1 cellular context compared by ENCODE assay signal in genomic region chr7:101137651-101138148, GRCh38.
TF ChIP-seq lines count a peak whose summit lies in the region.

No MANE protein-coding gene starts in this region.

TF ChIP-seq in HepG2, 621 proteins besides CTCF, POLR2A, EP300 and RAD21 (continues in another document):
- TF ChIP-seq RXRA (CRISPR knock-in tag; IDR thresholded peaks at IDR 0.05) (no peak), ZFYVE20 (CRISPR knock-in tag; IDR thresholded peaks at IDR 0.05; ENCODE audit: borderline replicate concordance, low read depth) (no peak), CSRNP2 (CRISPR knock-in tag; conservative IDR thresholded peaks at IDR 0.05; ENCODE audit: low read depth) (no peak), NFE2L1 (CRISPR knock-in tag; IDR thresholded peaks at IDR 0.05; ENCODE audit: borderline replicate concordance) (no peak), ZSCAN12 (CRISPR knock-in tag; IDR thresholded peaks at IDR 0.05) (no peak), CC2D1A (CRISPR knock-in tag; IDR thresholded peaks at IDR 0.05) (no peak), ZNF275 (CRISPR knock-in tag; IDR thresholded peaks at IDR 0.05; ENCODE audit: borderline replicate concordance) (no peak), FOXC1 (CRISPR knock-in tag; IDR thresholded peaks at IDR 0.05; ENCODE audit: borderline replicate concordance) (no peak), ZNF17 (CRISPR knock-in tag; IDR thresholded peaks at IDR 0.05) (0 out of 2 replicates have a peak, but pooled peaks have one; percentile 63), ZNF737 (CRISPR knock-in tag; IDR thresholded peaks at IDR 0.05; ENCODE audit: borderline replicate concordance) (no peak), NFKBIZ (CRISPR knock-in tag; IDR thresholded peaks at IDR 0.05) (no peak), FOXM1 (CRISPR knock-in tag; IDR thresholded peaks at IDR 0.05) (no peak), ZFX (CRISPR knock-in tag; IDR thresholded peaks at IDR 0.05; ENCODE audit: low read depth) (peak; percentile 25; the same call in 1 of the 2 replicates), HES4 (CRISPR knock-in tag; IDR thresholded peaks at IDR 0.05; ENCODE audit: borderline replicate concordance) (no peak), ZNF431 (CRISPR knock-in tag; IDR thresholded peaks at IDR 0.05; ENCODE audit: borderline replicate concordance, low read depth) (peak; percentile 67; the same call in 1 of the 2 replicates), TSC22D2 (CRISPR knock-in tag; IDR thresholded peaks at IDR 0.05; ENCODE audit: borderline replicate concordance) (no peak), CAMTA2 (CRISPR knock-in tag; IDR thresholded peaks at IDR 0.05; ENCODE audit: borderline replicate concordance) (no peak), SP1 (IDR thresholded peaks at IDR 0.05) (no peak), SP1 (CRISPR knock-in tag; IDR thresholded peaks at IDR 0.05) (no peak), SIX1 (CRISPR knock-in tag; IDR thresholded peaks at IDR 0.05; ENCODE audit: borderline replicate concordance) (no peak), MIER3 (CRISPR knock-in tag; IDR thresholded peaks at IDR 0.05; ENCODE audit: borderline replicate concordance) (no peak), RELA (CRISPR knock-in tag; IDR thresholded peaks at IDR 0.05) (no peak), MTF2 (CRISPR knock-in tag; IDR thresholded peaks at IDR 0.05; ENCODE audit: borderline replicate concordance) (no peak), ZNF263 (CRISPR knock-in tag; IDR thresholded peaks at IDR 0.05) (no peak), CHCHD3 (CRISPR knock-in tag; IDR thresholded peaks at IDR 0.05) (no peak), REL (CRISPR knock-in tag; conservative IDR thresholded peaks at IDR 0.05) (no peak), IKZF4 (CRISPR knock-in tag; IDR thresholded peaks at IDR 0.05; ENCODE audit: borderline replicate concordance, low read depth, not compliant biosample characterization) (no peak), LCORL (IDR thresholded peaks at IDR 0.05) (no peak), LCORL (CRISPR knock-in tag; IDR thresholded peaks at IDR 0.05) (no peak), SALL1 (CRISPR knock-in tag; IDR thresholded peaks at IDR 0.05) (peak; percentile 10; the same call in 1 of the 2 replicates), ZNF670 (CRISPR knock-in tag; IDR thresholded peaks at IDR 0.05; ENCODE audit: borderline replicate concordance) (0 out of 2 replicates have a peak, but pooled peaks have one; percentile 60), HIC2 (CRISPR knock-in tag; IDR thresholded peaks at IDR 0.05; ENCODE audit: low read depth) (peak; percentile 70; the same call in 1 of the 2 replicates), ZNF30 (CRISPR knock-in tag; IDR thresholded peaks at IDR 0.05) (no peak), ZNF607 (CRISPR knock-in tag; IDR thresholded peaks at IDR 0.05; ENCODE audit: borderline replicate concordance) (peak; percentile 54; the same call in 1 of the 2 replicates), ZZZ3 (CRISPR knock-in tag; IDR thresholded peaks at IDR 0.05; ENCODE audit: borderline replicate concordance) (0 out of 2 replicates have a peak, but pooled peaks have one; percentile 31), ZNF224 (CRISPR knock-in tag; IDR thresholded peaks at IDR 0.05) (no peak), ZNF713 (CRISPR knock-in tag; IDR thresholded peaks at IDR 0.05) (no peak), ZNF558 (CRISPR knock-in tag; IDR thresholded peaks at IDR 0.05; ENCODE audit: borderline replicate concordance) (0 out of 2 replicates have a peak, but pooled peaks have one; percentile 36), ZC3H13 (CRISPR knock-in tag; IDR thresholded peaks at IDR 0.05) (peak; percentile 77; the same call in 1 of the 2 replicates)
- TF ChIP-seq, protein P1, sequence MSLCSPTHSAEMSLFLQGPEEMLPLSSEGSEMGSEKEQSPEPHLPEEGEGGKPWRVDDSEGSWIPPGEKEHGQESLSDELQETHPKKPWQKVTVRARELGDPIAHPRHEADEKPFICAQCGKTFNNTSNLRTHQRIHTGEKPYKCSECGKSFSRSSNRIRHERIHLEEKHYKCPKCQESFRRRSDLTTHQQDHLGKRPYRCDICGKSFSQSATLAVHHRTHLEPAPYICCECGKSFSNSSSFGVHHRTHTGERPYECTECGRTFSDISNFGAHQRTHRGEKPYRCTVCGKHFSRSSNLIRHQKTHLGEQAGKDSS (CRISPR knock-in tag; IDR thresholded peaks at IDR 0.05; ENCODE audit: borderline replicate concordance, low read depth) = 0 out of 2 replicates have a peak, but pooled peaks have one; percentile 24
- TF ChIP-seq, protein P2, sequence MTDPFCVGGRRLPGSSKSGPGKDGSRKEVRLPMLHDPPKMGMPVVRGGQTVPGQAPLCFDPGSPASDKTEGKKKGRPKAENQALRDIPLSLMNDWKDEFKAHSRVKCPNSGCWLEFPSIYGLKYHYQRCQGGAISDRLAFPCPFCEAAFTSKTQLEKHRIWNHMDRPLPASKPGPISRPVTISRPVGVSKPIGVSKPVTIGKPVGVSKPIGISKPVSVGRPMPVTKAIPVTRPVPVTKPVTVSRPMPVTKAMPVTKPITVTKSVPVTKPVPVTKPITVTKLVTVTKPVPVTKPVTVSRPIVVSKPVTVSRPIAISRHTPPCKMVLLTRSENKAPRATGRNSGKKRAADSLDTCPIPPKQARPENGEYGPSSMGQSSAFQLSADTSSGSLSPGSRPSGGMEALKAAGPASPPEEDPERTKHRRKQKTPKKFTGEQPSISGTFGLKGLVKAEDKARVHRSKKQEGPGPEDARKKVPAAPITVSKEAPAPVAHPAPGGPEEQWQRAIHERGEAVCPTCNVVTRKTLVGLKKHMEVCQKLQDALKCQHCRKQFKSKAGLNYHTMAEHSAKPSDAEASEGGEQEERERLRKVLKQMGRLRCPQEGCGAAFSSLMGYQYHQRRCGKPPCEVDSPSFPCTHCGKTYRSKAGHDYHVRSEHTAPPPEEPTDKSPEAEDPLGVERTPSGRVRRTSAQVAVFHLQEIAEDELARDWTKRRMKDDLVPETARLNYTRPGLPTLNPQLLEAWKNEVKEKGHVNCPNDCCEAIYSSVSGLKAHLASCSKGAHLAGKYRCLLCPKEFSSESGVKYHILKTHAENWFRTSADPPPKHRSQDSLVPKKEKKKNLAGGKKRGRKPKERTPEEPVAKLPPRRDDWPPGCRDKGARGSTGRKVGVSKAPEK (CRISPR knock-in tag; IDR thresholded peaks at IDR 0.05; ENCODE audit: borderline replicate concordance) = no peak
- TF ChIP-seq, protein P3, sequence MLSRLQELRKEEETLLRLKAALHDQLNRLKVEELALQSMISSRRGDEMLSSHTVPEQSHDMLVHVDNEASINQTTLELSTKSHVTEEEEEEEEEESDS (CRISPR knock-in tag; IDR thresholded peaks at IDR 0.05; ENCODE audit: borderline replicate concordance) = no peak
- TF ChIP-seq, protein P4, sequence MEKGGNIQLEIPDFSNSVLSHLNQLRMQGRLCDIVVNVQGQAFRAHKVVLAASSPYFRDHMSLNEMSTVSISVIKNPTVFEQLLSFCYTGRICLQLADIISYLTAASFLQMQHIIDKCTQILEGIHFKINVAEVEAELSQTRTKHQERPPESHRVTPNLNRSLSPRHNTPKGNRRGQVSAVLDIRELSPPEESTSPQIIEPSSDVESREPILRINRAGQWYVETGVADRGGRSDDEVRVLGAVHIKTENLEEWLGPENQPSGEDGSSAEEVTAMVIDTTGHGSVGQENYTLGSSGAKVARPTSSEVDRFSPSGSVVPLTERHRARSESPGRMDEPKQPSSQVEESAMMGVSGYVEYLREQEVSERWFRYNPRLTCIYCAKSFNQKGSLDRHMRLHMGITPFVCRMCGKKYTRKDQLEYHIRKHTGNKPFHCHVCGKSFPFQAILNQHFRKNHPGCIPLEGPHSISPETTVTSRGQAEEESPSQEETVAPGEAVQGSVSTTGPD (CRISPR knock-in tag; IDR thresholded peaks at IDR 0.05) = no peak
- TF ChIP-seq, protein P5, sequence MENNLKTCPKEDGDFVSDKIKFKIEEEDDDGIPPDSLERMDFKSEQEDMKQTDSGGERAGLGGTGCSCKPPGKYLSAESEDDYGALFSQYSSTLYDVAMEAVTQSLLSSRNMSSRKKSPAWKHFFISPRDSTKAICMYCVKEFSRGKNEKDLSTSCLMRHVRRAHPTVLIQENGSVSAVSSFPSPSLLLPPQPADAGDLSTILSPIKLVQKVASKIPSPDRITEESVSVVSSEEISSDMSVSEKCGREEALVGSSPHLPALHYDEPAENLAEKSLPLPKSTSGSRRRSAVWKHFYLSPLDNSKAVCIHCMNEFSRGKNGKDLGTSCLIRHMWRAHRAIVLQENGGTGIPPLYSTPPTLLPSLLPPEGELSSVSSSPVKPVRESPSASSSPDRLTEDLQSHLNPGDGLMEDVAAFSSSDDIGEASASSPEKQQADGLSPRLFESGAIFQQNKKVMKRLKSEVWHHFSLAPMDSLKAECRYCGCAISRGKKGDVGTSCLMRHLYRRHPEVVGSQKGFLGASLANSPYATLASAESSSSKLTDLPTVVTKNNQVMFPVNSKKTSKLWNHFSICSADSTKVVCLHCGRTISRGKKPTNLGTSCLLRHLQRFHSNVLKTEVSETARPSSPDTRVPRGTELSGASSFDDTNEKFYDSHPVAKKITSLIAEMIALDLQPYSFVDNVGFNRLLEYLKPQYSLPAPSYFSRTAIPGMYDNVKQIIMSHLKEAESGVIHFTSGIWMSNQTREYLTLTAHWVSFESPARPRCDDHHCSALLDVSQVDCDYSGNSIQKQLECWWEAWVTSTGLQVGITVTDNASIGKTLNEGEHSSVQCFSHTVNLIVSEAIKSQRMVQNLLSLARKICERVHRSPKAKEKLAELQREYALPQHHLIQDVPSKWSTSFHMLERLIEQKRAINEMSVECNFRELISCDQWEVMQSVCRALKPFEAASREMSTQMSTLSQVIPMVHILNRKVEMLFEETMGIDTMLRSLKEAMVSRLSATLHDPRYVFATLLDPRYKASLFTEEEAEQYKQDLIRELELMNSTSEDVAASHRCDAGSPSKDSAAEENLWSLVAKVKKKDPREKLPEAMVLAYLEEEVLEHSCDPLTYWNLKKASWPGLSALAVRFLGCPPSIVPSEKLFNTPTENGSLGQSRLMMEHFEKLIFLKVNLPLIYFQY (CRISPR knock-in tag; IDR thresholded peaks at IDR 0.05; ENCODE audit: borderline replicate concordance) = peak; percentile 7; the same call in 1 of the 2 replicates
- TF ChIP-seq, protein P6, sequence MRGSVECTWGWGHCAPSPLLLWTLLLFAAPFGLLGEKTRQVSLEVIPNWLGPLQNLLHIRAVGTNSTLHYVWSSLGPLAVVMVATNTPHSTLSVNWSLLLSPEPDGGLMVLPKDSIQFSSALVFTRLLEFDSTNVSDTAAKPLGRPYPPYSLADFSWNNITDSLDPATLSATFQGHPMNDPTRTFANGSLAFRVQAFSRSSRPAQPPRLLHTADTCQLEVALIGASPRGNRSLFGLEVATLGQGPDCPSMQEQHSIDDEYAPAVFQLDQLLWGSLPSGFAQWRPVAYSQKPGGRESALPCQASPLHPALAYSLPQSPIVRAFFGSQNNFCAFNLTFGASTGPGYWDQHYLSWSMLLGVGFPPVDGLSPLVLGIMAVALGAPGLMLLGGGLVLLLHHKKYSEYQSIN (CRISPR knock-in tag; IDR thresholded peaks at IDR 0.05; ENCODE audit: borderline replicate concordance) = no peak
- TF ChIP-seq, protein P7, sequence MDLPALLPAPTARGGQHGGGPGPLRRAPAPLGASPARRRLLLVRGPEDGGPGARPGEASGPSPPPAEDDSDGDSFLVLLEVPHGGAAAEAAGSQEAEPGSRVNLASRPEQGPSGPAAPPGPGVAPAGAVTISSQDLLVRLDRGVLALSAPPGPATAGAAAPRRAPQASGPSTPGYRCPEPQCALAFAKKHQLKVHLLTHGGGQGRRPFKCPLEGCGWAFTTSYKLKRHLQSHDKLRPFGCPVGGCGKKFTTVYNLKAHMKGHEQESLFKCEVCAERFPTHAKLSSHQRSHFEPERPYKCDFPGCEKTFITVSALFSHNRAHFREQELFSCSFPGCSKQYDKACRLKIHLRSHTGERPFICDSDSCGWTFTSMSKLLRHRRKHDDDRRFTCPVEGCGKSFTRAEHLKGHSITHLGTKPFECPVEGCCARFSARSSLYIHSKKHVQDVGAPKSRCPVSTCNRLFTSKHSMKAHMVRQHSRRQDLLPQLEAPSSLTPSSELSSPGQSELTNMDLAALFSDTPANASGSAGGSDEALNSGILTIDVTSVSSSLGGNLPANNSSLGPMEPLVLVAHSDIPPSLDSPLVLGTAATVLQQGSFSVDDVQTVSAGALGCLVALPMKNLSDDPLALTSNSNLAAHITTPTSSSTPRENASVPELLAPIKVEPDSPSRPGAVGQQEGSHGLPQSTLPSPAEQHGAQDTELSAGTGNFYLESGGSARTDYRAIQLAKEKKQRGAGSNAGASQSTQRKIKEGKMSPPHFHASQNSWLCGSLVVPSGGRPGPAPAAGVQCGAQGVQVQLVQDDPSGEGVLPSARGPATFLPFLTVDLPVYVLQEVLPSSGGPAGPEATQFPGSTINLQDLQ (CRISPR knock-in tag; IDR thresholded peaks at IDR 0.05) = no peak
